ENCODE assay signal across 19 cellular contexts in the genomic region with DNA sequence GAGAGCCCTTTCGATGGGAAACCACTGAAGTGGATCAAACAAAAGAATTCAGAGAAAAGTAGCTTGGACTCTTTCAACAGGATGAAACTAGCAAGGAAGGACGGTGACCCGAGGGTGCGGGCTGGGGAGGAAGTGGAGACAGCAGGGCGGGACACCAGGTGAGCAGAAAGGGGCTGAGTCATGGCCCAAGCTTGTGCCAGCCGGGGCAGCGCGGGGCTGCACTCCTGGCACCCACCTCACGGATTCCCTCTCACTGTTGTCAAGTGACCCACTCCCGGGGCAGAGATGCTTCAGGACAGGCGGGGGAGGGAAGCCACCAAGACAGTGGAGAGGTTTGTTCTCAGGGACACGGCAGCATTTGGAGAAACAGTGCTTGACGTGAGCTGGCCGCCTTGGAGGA. TPM values are rescaled to one million over a fixed set of nuclear protein-coding genes. Genes with fewer than 3 reads are reported as not detected.
DNase-seq lines count a peak whose midpoint lies in the region; ATAC-seq and TF ChIP-seq lines count a peak whose summit lies in the region.
"Had no signal": no experiment of that assay in that cellular context is flagged by ENCODE, and none has a peak within 500 bp of the region (broad histone marks: within the 10 kb centered on the region; RNA-seq: fewer than 3 reads in every experiment).

No MANE protein-coding gene starts in this region.

- no peak overlapping the region for H3K4me3 Mint-ChIP-seq in activated naive CD8-positive, alpha-beta T cell treated with anti-CD3 and anti-CD28 coated beads, Interleukin-2, amount 10 ng/mL, durations not matched to agents 7 days and 5 days
- no peak overlapping the region for H3K4me3 Mint-ChIP-seq in activated naive CD8-positive, alpha-beta T cell treated with anti-CD3 and anti-CD28 coated beads for 36 hours
- H3K4me3 Mint-ChIP-seq in natural killer cell treated with Interleukin-12 subunit alpha and Interleukin-12 subunit beta and Interleukin-15 and Interleukin-18, amount 100 ng/mL, for 72 hours, result no peak overlapping the region
- H3K4me3 Mint-ChIP-seq: activated CD4-positive, alpha-beta T cell treated with anti-CD3 and anti-CD28 coated beads, Interleukin-2, amount 10 ng/mL, durations not matched to agents 7 days and 5 days; brain; neural crest cell had no signal

- no peak overlapping the region for H3K27ac Mint-ChIP-seq in activated naive CD8-positive, alpha-beta T cell treated with anti-CD3 and anti-CD28 coated beads, Interleukin-2, amount 10 ng/mL, durations not matched to agents 7 days and 5 days
- no peak overlapping the region for H3K27ac Mint-ChIP-seq in activated naive CD8-positive, alpha-beta T cell treated with anti-CD3 and anti-CD28 coated beads for 36 hours
- H3K27ac Mint-ChIP-seq in natural killer cell treated with Interleukin-12 subunit alpha and Interleukin-12 subunit beta and Interleukin-15 and Interleukin-18, amount 100 ng/mL, for 72 hours, result no peak overlapping the region
- H3K27ac Mint-ChIP-seq: activated CD4-positive, alpha-beta T cell treated with anti-CD3 and anti-CD28 coated beads, Interleukin-2, amount 10 ng/mL, durations not matched to agents 7 days and 5 days; brain had no signal

- TF ChIP-seq CTCF in breast epithelium (IDR thresholded peaks at IDR 0.05), result no peak

- peak overlapping the region; percentile 75 to 82 for H3K27ac ChIP-seq in breast epithelium

- H3K4me3 ChIP-seq in breast epithelium, result peak overlapping the region in 2 of 3 donors; percentile 18 to 30

- no peaks in the 10 kb centered on the region for H3K4me1 ChIP-seq in breast epithelium
- H3K4me1 ChIP-seq: Caco-2 had no signal

- no peak for TF ChIP-seq POLR2A in breast epithelium (IDR thresholded peaks at IDR 0.05)

- intact Hi-C loops in breast epithelium (cut with DNase I; ENCODE audit: low total_unique reads), result loop anchor here (10.0 kb wide), 1 partner anchor 336 kb away; a partner anchor contains a TSS

- peak; percentile 41 for ATAC-seq in activated naive CD8-positive, alpha-beta T cell treated with anti-CD3 and anti-CD28 coated beads, Interleukin-2, amount 10 ng/mL, durations not matched to agents 7 days and 5 days (ENCODE audit: low read depth)
- no peak for ATAC-seq in natural killer cell treated with Interleukin-12 subunit alpha and Interleukin-12 subunit beta and Interleukin-15 and Interleukin-18, amount 100 ng/mL, for 72 hours
- ATAC-seq: left lobe of liver had no signal

- H3K4me1 Mint-ChIP-seq in activated naive CD8-positive, alpha-beta T cell treated with anti-CD3 and anti-CD28 coated beads, Interleukin-2, amount 10 ng/mL, durations not matched to agents 7 days and 5 days, result peaks cover 32% of the 10 kb centered on the region
- H3K4me1 Mint-ChIP-seq in activated naive CD8-positive, alpha-beta T cell treated with anti-CD3 and anti-CD28 coated beads for 36 hours, result peaks cover 12% of the 10 kb centered on the region
- H3K4me1 Mint-ChIP-seq in natural killer cell treated with Interleukin-12 subunit alpha and Interleukin-12 subunit beta and Interleukin-15 and Interleukin-18, amount 100 ng/mL, for 72 hours (ENCODE audit: low read depth in 2 of 2), result peaks cover 0 to 5% of the 10 kb centered on the region in 2 donors

- no peaks in the 10 kb centered on the region for H3K9me3 Mint-ChIP-seq in activated naive CD8-positive, alpha-beta T cell treated with anti-CD3 and anti-CD28 coated beads, Interleukin-2, amount 10 ng/mL, durations not matched to agents 7 days and 5 days
- H3K9me3 Mint-ChIP-seq in activated naive CD8-positive, alpha-beta T cell treated with anti-CD3 and anti-CD28 coated beads for 36 hours, result no peaks in the 10 kb centered on the region
- H3K9me3 Mint-ChIP-seq in natural killer cell treated with Interleukin-12 subunit alpha and Interleukin-12 subunit beta and Interleukin-15 and Interleukin-18, amount 100 ng/mL, for 72 hours, result no peaks in the 10 kb centered on the region
- H3K9me3 Mint-ChIP-seq: activated CD4-positive, alpha-beta T cell treated with anti-CD3 and anti-CD28 coated beads, Interleukin-2, amount 10 ng/mL, durations not matched to agents 7 days and 5 days; brain; neural crest cell had no signal

- no peaks in the 10 kb centered on the region for H3K9me3 ChIP-seq in breast epithelium
- H3K9me3 ChIP-seq: Caco-2 had no signal

- H3K36me3 ChIP-seq in breast epithelium, result no peaks in the 10 kb centered on the region

- peaks cover 26% of the 10 kb centered on the region for H3K27me3 Mint-ChIP-seq in activated naive CD8-positive, alpha-beta T cell treated with anti-CD3 and anti-CD28 coated beads, Interleukin-2, amount 10 ng/mL, durations not matched to agents 7 days and 5 days
- peaks cover 26% of the 10 kb centered on the region for H3K27me3 Mint-ChIP-seq in activated naive CD8-positive, alpha-beta T cell treated with anti-CD3 and anti-CD28 coated beads for 36 hours
- H3K27me3 Mint-ChIP-seq in natural killer cell treated with Interleukin-12 subunit alpha and Interleukin-12 subunit beta and Interleukin-15 and Interleukin-18, amount 100 ng/mL, for 72 hours, result peaks cover 0 to 16% of the 10 kb centered on the region in 2 donors

- no peaks in the 10 kb centered on the region for H3K36me3 Mint-ChIP-seq in activated naive CD8-positive, alpha-beta T cell treated with anti-CD3 and anti-CD28 coated beads, Interleukin-2, amount 10 ng/mL, durations not matched to agents 7 days and 5 days
- no peaks in the 10 kb centered on the region for H3K36me3 Mint-ChIP-seq in activated naive CD8-positive, alpha-beta T cell treated with anti-CD3 and anti-CD28 coated beads for 36 hours
- H3K36me3 Mint-ChIP-seq in natural killer cell treated with Interleukin-12 subunit alpha and Interleukin-12 subunit beta and Interleukin-15 and Interleukin-18, amount 100 ng/mL, for 72 hours, result no peaks in the 10 kb centered on the region
- H3K36me3 Mint-ChIP-seq: brain had no signal

- POLR2A ChIA-PET in activated naive CD8-positive, alpha-beta T cell treated with anti-CD3 and anti-CD28 coated beads, Interleukin-2, amount 10 ng/mL, durations not matched to agents 7 days and 5 days (lab: Charles Lee), result no interaction called here

- no peak for DNase-seq in activated naive CD8-positive, alpha-beta T cell treated with anti-CD3 and anti-CD28 coated beads, Interleukin-2, amount 10 ng/mL, durations not matched to agents 7 days and 5 days
- DNase-seq in activated naive CD8-positive, alpha-beta T cell treated with anti-CD3 and anti-CD28 coated beads for 36 hours, result no peak
- DNase-seq in breast epithelium (ENCODE audit: low spot score in 2 of 2) (peak in 1 of 2 donors; percentile 83), left kidney (ENCODE audit: low read depth, low spot score) (peak; percentile 43), NCI-H187 (lab: John Stamatoyannopoulos, UW) (no peak), GOT3 (lab: John Stamatoyannopoulos, UW) (no peak)
- DNase-seq in activated T-cell treated with anti-CD3 and anti-CD28 coated beads, Interleukin-2, amount 50 U/mL, for 1 hour, result no peak
- DNase-seq in natural killer cell treated with Interleukin-12 subunit alpha and Interleukin-12 subunit beta and Interleukin-15 and Interleukin-18, amount 100 ng/mL, for 72 hours (ENCODE audit: low spot score), result no peak
- DNase-seq: activated CD4-positive, alpha-beta T cell treated with anti-CD3 and anti-CD28 coated beads, Interleukin-2, amount 10 ng/mL, durations not matched to agents 7 days and 5 days; Caco-2; NCI-H226; OCI-M1; T-helper 2 cell had no signal

- no peaks in the 10 kb centered on the region for H3K27me3 ChIP-seq in breast epithelium

RNA-seq across cellular contexts. Expression of a gene that starts 10.7 kb away (rescaled TPM):
- under 1 TPM; 0.30 to 0.31 TPM for total RNA-seq in activated naive CD8-positive, alpha-beta T cell treated with anti-CD3 and anti-CD28 coated beads, Interleukin-2, amount 10 ng/mL, durations not matched to agents 7 days and 5 days
- total RNA-seq in activated naive CD8-positive, alpha-beta T cell treated with anti-CD3 and anti-CD28 coated beads for 36 hours, result under 1 TPM; 0.14 to 0.22 TPM
- not detected for total RNA-seq in breast epithelium
- total RNA-seq in natural killer cell treated with Interleukin-12 subunit alpha and Interleukin-12 subunit beta and Interleukin-15 and Interleukin-18, amount 100 ng/mL, for 72 hours, result not detected
- total RNA-seq: A673, Caco-2, glomerular endothelial cell, left lobe of liver, neural crest cell, skeletal muscle tissue had no signal

RNA-seq across cellular contexts. Expression of a gene that starts 25.4 kb away (rescaled TPM):
- 1,000 to 10,000 TPM; 1,984 to 2,045 TPM for total RNA-seq in activated naive CD8-positive, alpha-beta T cell treated with anti-CD3 and anti-CD28 coated beads, Interleukin-2, amount 10 ng/mL, durations not matched to agents 7 days and 5 days
- total RNA-seq in activated naive CD8-positive, alpha-beta T cell treated with anti-CD3 and anti-CD28 coated beads for 36 hours, result 1,000 to 10,000 TPM; 2,835 to 2,863 TPM
- total RNA-seq in breast epithelium, result 1,000 to 10,000 TPM; 3,666 to 5,219 (median 4,419) TPM
- total RNA-seq in natural killer cell treated with Interleukin-12 subunit alpha and Interleukin-12 subunit beta and Interleukin-15 and Interleukin-18, amount 100 ng/mL, for 72 hours, result 1,000 to 10,000 TPM in 1 of 2 donors, 100 to 1,000 TPM in 1; 884 to 1,221 TPM

RNA-seq across cellular contexts. Expression of a gene that starts 27.3 kb away (rescaled TPM):
- total RNA-seq in activated naive CD8-positive, alpha-beta T cell treated with anti-CD3 and anti-CD28 coated beads, Interleukin-2, amount 10 ng/mL, durations not matched to agents 7 days and 5 days, result 10 to 100 TPM; 68.4 to 79.0 TPM
- total RNA-seq in activated naive CD8-positive, alpha-beta T cell treated with anti-CD3 and anti-CD28 coated beads for 36 hours, result 10 to 100 TPM; 37.5 to 47.8 TPM
- 10 to 100 TPM; 51.1 to 80.6 (median 61.4) TPM for total RNA-seq in breast epithelium
- 100 to 1,000 TPM in 1 of 2 donors, 10 to 100 TPM in 1; 94.9 to 101 TPM for total RNA-seq in natural killer cell treated with Interleukin-12 subunit alpha and Interleukin-12 subunit beta and Interleukin-15 and Interleukin-18, amount 100 ng/mL, for 72 hours
